34 cellular contexts compared by ENCODE assay signal in genomic region chr1:58568271-58568860, GRCh38. TPM values are rescaled to one million over a fixed set of nuclear protein-coding genes. Genes with fewer than 3 reads are reported as not detected.
"Had no signal": no experiment of that assay in that cellular context is flagged by ENCODE, and none has a peak within 500 bp of the region (broad histone marks: within the 10 kb centered on the region; RNA-seq: fewer than 3 reads in every experiment).

No MANE protein-coding gene starts in this region.

- FAIRE-seq: astrocyte had no signal

- H3K4me3 Mint-ChIP-seq: activated CD4-positive, alpha-beta memory T cell treated with anti-CD3 and anti-CD28 coated beads, Interleukin-2, amount 10 ng/mL, durations not matched to agents 7 days and 5 days; activated CD8-positive, alpha-beta memory T cell treated with anti-CD3 and anti-CD28 coated beads, Interleukin-2, amount 10 ng/mL, durations not matched to agents 7 days and 5 days; activated naive CD4-positive, alpha-beta T cell treated with anti-CD3 and anti-CD28 coated beads, Interleukin-2, amount 50 U/mL, for 24 hours; activated naive CD8-positive, alpha-beta T cell treated with anti-CD3 and anti-CD28 coated beads, Interleukin-2, amount 10 ng/mL, durations not matched to agents 7 days and 5 days; activated T-helper 17 cell treated with anti-CD3 and anti-CD28 coated beads, Interleukin-2, amount 50 U/mL, for 72 hours had no signal

- H3K36me3 Mint-ChIP-seq: activated CD8-positive, alpha-beta memory T cell treated with anti-CD3 and anti-CD28 coated beads, Interleukin-2, amount 10 ng/mL, durations not matched to agents 7 days and 5 days; activated naive CD4-positive, alpha-beta T cell treated with anti-CD3 and anti-CD28 coated beads, Interleukin-2, amount 50 U/mL, for 24 hours; activated naive CD8-positive, alpha-beta T cell treated with anti-CD3 and anti-CD28 coated beads, Interleukin-2, amount 10 ng/mL, durations not matched to agents 7 days and 5 days had no signal

- H3K9me3 Mint-ChIP-seq: activated CD4-positive, alpha-beta memory T cell treated with anti-CD3 and anti-CD28 coated beads, Interleukin-2, amount 10 ng/mL, durations not matched to agents 7 days and 5 days; activated naive CD4-positive, alpha-beta T cell treated with anti-CD3 and anti-CD28 coated beads, Interleukin-2, amount 50 U/mL, for 24 hours; activated T-helper 17 cell treated with anti-CD3 and anti-CD28 coated beads, Interleukin-2, amount 50 U/mL, for 72 hours had no signal

- H3K27ac ChIP-seq: body of pancreas, breast epithelium, SJCRH30, SK-N-MC, WERI-Rb-1 had no signal

- ATAC-seq: activated CD8-positive, alpha-beta memory T cell treated with anti-CD3 and anti-CD28 coated beads, Interleukin-2, amount 10 ng/mL, durations not matched to agents 7 days and 5 days; activated T-helper 17 cell treated with anti-CD3 and anti-CD28 coated beads, Interleukin-2, amount 50 U/mL, for 72 hours; body of pancreas; Panc1 had no signal

- H3K27me3 ChIP-seq: body of pancreas, breast epithelium, SJCRH30 had no signal

- H3K27ac Mint-ChIP-seq: activated CD4-positive, alpha-beta memory T cell treated with anti-CD3 and anti-CD28 coated beads, Interleukin-2, amount 10 ng/mL, durations not matched to agents 7 days and 5 days; activated CD8-positive, alpha-beta memory T cell treated with anti-CD3 and anti-CD28 coated beads, Interleukin-2, amount 10 ng/mL, durations not matched to agents 7 days and 5 days; activated naive CD4-positive, alpha-beta T cell treated with anti-CD3 and anti-CD28 coated beads, Interleukin-2, amount 50 U/mL, for 24 hours; activated naive CD8-positive, alpha-beta T cell treated with anti-CD3 and anti-CD28 coated beads, Interleukin-2, amount 10 ng/mL, durations not matched to agents 7 days and 5 days; activated T-helper 17 cell treated with anti-CD3 and anti-CD28 coated beads, Interleukin-2, amount 50 U/mL, for 72 hours had no signal

- H3K9me3 ChIP-seq: body of pancreas, breast epithelium had no signal

- DNase-seq: activated CD4-positive, alpha-beta memory T cell treated with anti-CD3 and anti-CD28 coated beads, Interleukin-2, amount 10 ng/mL, durations not matched to agents 7 days and 5 days; activated CD4-positive, alpha-beta T cell treated with anti-CD3 and anti-CD28 coated beads for 1 hour; activated CD4-positive, alpha-beta T cell treated with anti-CD3 and anti-CD28 coated beads for 48 hours; activated CD4-positive, CD25-positive, alpha-beta regulatory T cell; activated CD8-positive, alpha-beta memory T cell treated with anti-CD3 and anti-CD28 coated beads for 24 hours; activated CD8-positive, alpha-beta memory T cell treated with anti-CD3 and anti-CD28 coated beads, Interleukin-2, amount 10 ng/mL, durations not matched to agents 7 days and 5 days; activated CD8-positive, alpha-beta memory T cell treated with anti-CD3 and anti-CD28 coated beads, Interleukin-2, amount 50 U/mL, for 48 hours; activated effector memory CD4-positive, alpha-beta T cell treated with anti-CD3 and anti-CD28 coated beads, Interleukin-2, amount 50 U/mL, for 16 hours; activated naive CD4-positive, alpha-beta T cell; activated naive CD8-positive, alpha-beta T cell treated with anti-CD3 and anti-CD28 coated beads, Interleukin-2, amount 10 ng/mL, durations not matched to agents 7 days and 5 days; activated T-cell treated with anti-CD3 and anti-CD28 coated beads, Interleukin-2, amount 50 U/mL, for 48 hours; body of pancreas; NCI-H1092 treated with DMSO at 0.1 percent for 48 hours; NCI-H1417; NCI-H146; NCI-H187; NCI-H2029 treated with DMSO at 0.1 percent for 48 hours; NCI-H345; NCI-H524 treated with DMSO at 0.1 percent for 48 hours; SHP77; SJCRH30; T1000; WERI-Rb-1 had no signal

- H3K4me1 ChIP-seq: breast epithelium, SJCRH30 had no signal

- H3K36me3 ChIP-seq: breast epithelium, SJCRH30, WERI-Rb-1 had no signal

- H3K4me3 ChIP-seq: body of pancreas, breast epithelium, SJCRH30, SK-N-MC had no signal

- H3K4me1 Mint-ChIP-seq: activated naive CD8-positive, alpha-beta T cell treated with anti-CD3 and anti-CD28 coated beads, Interleukin-2, amount 10 ng/mL, durations not matched to agents 7 days and 5 days had no signal

RNA-seq across cellular contexts. Expression of gene TACSTD2, which starts 8.7 kb away (rescaled TPM):
- total RNA-seq: activated CD4-positive, alpha-beta memory T cell treated with anti-CD3 and anti-CD28 coated beads, Interleukin-2, amount 10 ng/mL, durations not matched to agents 7 days and 5 days; activated CD8-positive, alpha-beta memory T cell treated with anti-CD3 and anti-CD28 coated beads, Interleukin-2, amount 10 ng/mL, durations not matched to agents 7 days and 5 days; activated naive CD8-positive, alpha-beta T cell treated with anti-CD3 and anti-CD28 coated beads, Interleukin-2, amount 10 ng/mL, durations not matched to agents 7 days and 5 days; M059J; NCI-H460; RPMI7951; SJCRH30; T-helper 1 cell treated with Interleukin-12 subunit alpha and Interleukin-12 subunit beta and Interleukin-4 antibody, amounts not matched to agents 30 ng/mL and 1 ng/mL, for 36 hours; T-helper 2 cell treated with Interferon-gamma antibody and Interleukin-4, amounts not matched to agents 100 ng/mL and 5 ng/mL, for 36 hours had no signal
